Comparison of ENCODE assay signal across 16 cellular contexts in the genomic region with DNA sequence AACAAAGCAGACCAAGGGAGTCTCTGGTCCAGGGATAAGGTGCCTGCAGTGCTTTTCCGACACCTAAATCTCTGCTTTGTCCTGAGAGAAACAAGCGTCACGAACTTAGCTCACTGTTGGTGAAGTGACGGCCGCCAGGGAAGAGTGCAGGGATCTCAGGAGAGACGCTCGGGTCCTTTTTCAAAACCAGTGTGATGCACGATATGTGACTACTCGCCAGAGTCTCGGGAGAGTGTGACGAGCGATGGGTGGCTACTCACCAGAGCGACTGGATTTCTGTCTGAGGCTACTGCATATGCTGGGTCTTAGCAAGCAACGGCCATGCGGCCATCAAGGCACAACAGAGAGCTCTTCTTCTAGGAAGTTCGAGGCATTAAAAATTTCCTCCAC. TPM values are rescaled to one million over a fixed set of nuclear protein-coding genes. Genes with fewer than 3 reads are reported as not detected.
DNase-seq lines count a peak whose midpoint lies in the region; ATAC-seq and TF ChIP-seq lines count a peak whose summit lies in the region.
"Had no signal": no experiment of that assay in that cellular context is flagged by ENCODE, and none has a peak within 500 bp of the region (broad histone marks: within the 10 kb centered on the region; RNA-seq: fewer than 3 reads in every experiment).

No MANE protein-coding gene starts in this region.

- no peaks in the 10 kb centered on the region for H3K9me3 Mint-ChIP-seq in activated naive CD4-positive, alpha-beta T cell treated with anti-CD3 and anti-CD28 coated beads, Interleukin-2, amount 50 U/mL, for 24 hours
- peaks cover 14% of the 10 kb centered on the region for H3K9me3 Mint-ChIP-seq in activated naive CD8-positive, alpha-beta T cell treated with anti-CD3 and anti-CD28 coated beads for 36 hours
- H3K9me3 Mint-ChIP-seq in naive B cell (peaks cover 0 to 2% (median 0%) of the 10 kb centered on the region in 7 donors), H9 (no peaks in the 10 kb centered on the region)

- no peak overlapping the region for H3K27ac ChIP-seq in H9 (ENCODE audit: insufficient read length, low read depth, low read length)
- H3K27ac ChIP-seq: KMS-11, pancreas had no signal

- H2BK12ac ChIP-seq in H9 (ENCODE audit: insufficient read length, low read depth, low read length) = no peak overlapping the region

- no peak overlapping the region for H3K18ac ChIP-seq in H9 (ENCODE audit: insufficient read length, low read depth, low read length)

- no peak overlapping the region for H4K8ac ChIP-seq in H9 (replicated peaks; ENCODE audit: insufficient read length, low read depth, low read length)

- H3K23me2 ChIP-seq in H9 (ENCODE audit: insufficient read length, low read depth, low read length, poor library complexity, severe bottlenecking) = no peaks in the 10 kb centered on the region

- H2BK5ac ChIP-seq in H9 (ENCODE audit: insufficient read length, low read length) = no peak overlapping the region

- no peak overlapping the region for H3K23ac ChIP-seq in H9 (ENCODE audit: insufficient read length, low read depth, low read length)

- no peak for ATAC-seq in naive B cell (ENCODE audit: low read depth in 2 of 2)
- ATAC-seq in GM19397 (IDR thresholded peaks at IDR 0.05; ENCODE audit: unreplicated experiment) = no peak

- WGBS in H9 (ENCODE audit: extremely low coverage, insufficient read length, low lambda C conversion rate) = no CpG with 5 or more reads among the region's 16 CpGs

- H3K27me3 ChIP-seq in H9 (ENCODE audit: insufficient read depth, low read length) = no peaks in the 10 kb centered on the region
- H3K27me3 ChIP-seq: breast epithelium, pancreas had no signal

- H2BK120ac ChIP-seq in H9 (ENCODE audit: low read depth, low read length, poor library complexity, severe bottlenecking) = no peak overlapping the region

- no peak overlapping the region for H3K4ac ChIP-seq in H9 (ENCODE audit: low read depth, low read length)

- H3K27me3 Mint-ChIP-seq in activated naive CD4-positive, alpha-beta T cell treated with anti-CD3 and anti-CD28 coated beads, Interleukin-2, amount 50 U/mL, for 24 hours = no peaks in the 10 kb centered on the region
- no peaks in the 10 kb centered on the region for H3K27me3 Mint-ChIP-seq in activated naive CD8-positive, alpha-beta T cell treated with anti-CD3 and anti-CD28 coated beads for 36 hours
- H3K27me3 Mint-ChIP-seq in naive B cell (peaks cover 0 to 10% (median 3%) of the 10 kb centered on the region in 3 donors), H9 (ENCODE audit: low read depth) (peaks cover 33% of the 10 kb centered on the region)

- H4K20me1 ChIP-seq in H9 (ENCODE audit: control insufficient read depth, insufficient read depth, insufficient read length) = no peaks in the 10 kb centered on the region

- no peaks in the 10 kb centered on the region for H3K79me2 ChIP-seq in H9 (ENCODE audit: insufficient read depth, low read length)

- TF ChIP-seq CTCF in H9 (conservative IDR thresholded peaks at IDR 0.05) (no peak), GM10266 (IDR thresholded peaks at IDR 0.05; ENCODE audit: control insufficient read depth, insufficient read depth, low read depth, missing control alignments) (no peak)

- no peak overlapping the region for H3K4me2 ChIP-seq in H9 (ENCODE audit: insufficient read depth, insufficient read length, low read length)
- H3K4me2 ChIP-seq: KMS-11 had no signal

- no peaks in the 10 kb centered on the region for H3K36me3 Mint-ChIP-seq in activated naive CD4-positive, alpha-beta T cell treated with anti-CD3 and anti-CD28 coated beads, Interleukin-2, amount 50 U/mL, for 24 hours
- H3K36me3 Mint-ChIP-seq in activated naive CD8-positive, alpha-beta T cell treated with anti-CD3 and anti-CD28 coated beads for 36 hours = peaks cover 2% of the 10 kb centered on the region
- H3K36me3 Mint-ChIP-seq in naive B cell (no peaks in the 10 kb centered on the region), H9 (ENCODE audit: insufficient read depth in 1 of 3, low read depth in 3 of 3) (no peaks in the 10 kb centered on the region)

- H3T11ph ChIP-seq in H9 (ENCODE audit: low read length) = no peak overlapping the region

- H3K14ac ChIP-seq in H9 (ENCODE audit: insufficient read depth, low read length) = no peak overlapping the region

- H3K4me3 Mint-ChIP-seq in activated naive CD4-positive, alpha-beta T cell treated with anti-CD3 and anti-CD28 coated beads, Interleukin-2, amount 50 U/mL, for 24 hours = peak overlapping the region; percentile 80
- peak overlapping the region; percentile 67 for H3K4me3 Mint-ChIP-seq in activated naive CD8-positive, alpha-beta T cell treated with anti-CD3 and anti-CD28 coated beads for 36 hours
- H3K4me3 Mint-ChIP-seq in naive B cell (peak overlapping the region; percentile 56 to 92 (median 88)), H9 (no peak overlapping the region)

- no peak overlapping the region for H4K5ac ChIP-seq in H9 (ENCODE audit: insufficient read length, low read depth, low read length)

- no peak overlapping the region for H3K56ac ChIP-seq in H9 (ENCODE audit: insufficient read length, low read depth, low read length)

- H2BK15ac ChIP-seq in H9 (ENCODE audit: low read depth, low read length) = no peak overlapping the region

- H3K9ac ChIP-seq in H9 (ENCODE audit: extremely low read depth, insufficient read length, low read length) = no peak overlapping the region
- H3K9ac ChIP-seq: KMS-11 had no signal

- no peak overlapping the region for H2AFZ ChIP-seq in H9 (ENCODE audit: low read length)

- H3K4me1 Mint-ChIP-seq in activated naive CD4-positive, alpha-beta T cell treated with anti-CD3 and anti-CD28 coated beads, Interleukin-2, amount 50 U/mL, for 24 hours = peaks cover 91% of the 10 kb centered on the region
- peaks cover 50% of the 10 kb centered on the region for H3K4me1 Mint-ChIP-seq in activated naive CD8-positive, alpha-beta T cell treated with anti-CD3 and anti-CD28 coated beads for 36 hours
- peaks cover 33 to 49% (median 48%) of the 10 kb centered on the region in 3 donors for H3K4me1 Mint-ChIP-seq in naive B cell
- H3K4me1 Mint-ChIP-seq in H9 = peaks cover 0 to 8% of the 10 kb centered on the region in 2 experiments; a peak in 3 of 4 replicates

- no peak overlapping the region for H2BK20ac ChIP-seq in H9 (ENCODE audit: low read depth, low read length, poor library complexity, severe bottlenecking)

- H3K79me1 ChIP-seq in H9 (ENCODE audit: insufficient read depth, low read depth, low read length, poor library complexity, severe bottlenecking) = no peaks in the 10 kb centered on the region

- H3K27ac Mint-ChIP-seq in activated naive CD4-positive, alpha-beta T cell treated with anti-CD3 and anti-CD28 coated beads, Interleukin-2, amount 50 U/mL, for 24 hours = peak overlapping the region; percentile 88
- peak overlapping the region; percentile 80 for H3K27ac Mint-ChIP-seq in activated naive CD8-positive, alpha-beta T cell treated with anti-CD3 and anti-CD28 coated beads for 36 hours
- H3K27ac Mint-ChIP-seq in naive B cell (peak overlapping the region in 3 of 6 donors; percentile 38 to 84 (median 80)), H9 (no peak overlapping the region; a peak in 1 of 7 replicates)

- H4K91ac ChIP-seq in H9 (ENCODE audit: insufficient read length, low read depth, low read length) = no peak overlapping the region

- no peaks in the 10 kb centered on the region for H3K4me1 ChIP-seq in H9 (ENCODE audit: insufficient read depth, low read length)
- H3K4me1 ChIP-seq: pancreas had no signal

- no peak overlapping the region for H2AK5ac ChIP-seq in H9 (ENCODE audit: insufficient read length, low read length)

- no peak for DNase-seq in activated naive CD4-positive, alpha-beta T cell treated with anti-CD3 and anti-CD28 coated beads, Interleukin-2, amount 50 U/mL, for 16 hours
- DNase-seq in activated naive CD8-positive, alpha-beta T cell treated with anti-CD3 and anti-CD28 coated beads for 36 hours = no peak
- no peak for DNase-seq in naive B cell
- no peak for DNase-seq in H9
- DNase-seq in GM10266 (ENCODE audit: extremely low spot score) = no peak
- DNase-seq in NCI-H1105 treated with DMSO at 0.1 percent for 48 hours (lab: John Stamatoyannopoulos, UW) = no peak
- DNase-seq: DMS79 treated with DMSO at 0.1 percent for 48 hours, NCI-H1930 had no signal

- no peaks in the 10 kb centered on the region for H3K9me3 ChIP-seq in H9 (ENCODE audit: control insufficient read depth, low read depth, low read length)
- H3K9me3 ChIP-seq: breast epithelium, heart right ventricle, pancreas had no signal

RNA-seq across cellular contexts. Expression of a gene that starts 16.5 kb away (rescaled TPM):
- total RNA-seq in activated naive CD8-positive, alpha-beta T cell treated with anti-CD3 and anti-CD28 coated beads for 36 hours = not detected
- polyA plus RNA-seq in naive B cell (ENCODE audit: low read depth in 6 of 6) = not detected
- total RNA-seq in H9 (2021) = not detected in 2 replicates
- total RNA-seq: breast epithelium, heart right ventricle, liver, urinary bladder had no signal
- polyA plus RNA-seq: heart right ventricle, liver, urinary bladder had no signal

RNA-seq across cellular contexts. Expression of a gene that starts 30.1 kb away (rescaled TPM):
- total RNA-seq in activated naive CD8-positive, alpha-beta T cell treated with anti-CD3 and anti-CD28 coated beads for 36 hours = 10 to 100 TPM; 25.6 to 26.5 TPM
- polyA plus RNA-seq in naive B cell (ENCODE audit: low read depth in 6 of 6) = 10 to 100 TPM; 17.1 to 41.9 (median 28.8) TPM
- total RNA-seq in H9 (2021) = 11.7 and 12.3 TPM in 2 replicates

Comparison
In these comparisons a context has a peak if more than half of its experiments do, and no peak if none do; other contexts are left out.
1. H3K27ac Mint-ChIP-seq: peak in activated naive CD4-positive, alpha-beta T cell treated with anti-CD3 and anti-CD28 coated beads, Interleukin-2, amount 50 U/mL, for 24 hours (single experiment) and activated naive CD8-positive, alpha-beta T cell treated with anti-CD3 and anti-CD28 coated beads for 36 hours (single experiment); none in H9 (0 of 3).
2. H3K4me3 Mint-ChIP-seq: peak in activated naive CD4-positive, alpha-beta T cell treated with anti-CD3 and anti-CD28 coated beads, Interleukin-2, amount 50 U/mL, for 24 hours (single experiment), activated naive CD8-positive, alpha-beta T cell treated with anti-CD3 and anti-CD28 coated beads for 36 hours (single experiment) and naive B cell (8 of 8); none in H9 (0 of 2).